1 cellular context compared by ENCODE assay signal in genomic region chr7:128879939-128880746, GRCh38.
TF ChIP-seq lines count a peak whose summit lies in the region.

No MANE protein-coding gene starts in this region.

TF ChIP-seq in GM23338, 12 proteins besides CTCF, POLR2A, EP300 and RAD21 (continued from another document):
- TF ChIP-seq ZNF462 (CRISPR knock-in tag; IDR thresholded peaks at IDR 0.05) = no peak
- TF ChIP-seq ZNF331 (CRISPR knock-in tag; IDR thresholded peaks at IDR 0.05; ENCODE audit: low read depth) = no peak
- no peak for TF ChIP-seq ETS1 (IDR thresholded peaks at IDR 0.05)
- TF ChIP-seq EZH2 (IDR thresholded peaks at IDR 0.05; ENCODE audit: low read depth, unreplicated experiment) = no peak
- TF ChIP-seq CREB1 (CRISPR knock-in tag; IDR thresholded peaks at IDR 0.05; ENCODE audit: low read depth) = no peak
- no peak for TF ChIP-seq ZNF114 (CRISPR knock-in tag; IDR thresholded peaks at IDR 0.05)
- no peak for TF ChIP-seq JUNB (IDR thresholded peaks at IDR 0.05; ENCODE audit: unreplicated experiment)
- TF ChIP-seq POLR2AphosphoS5 (IDR thresholded peaks at IDR 0.05; ENCODE audit: low read depth) = no peak
TF ChIP-seq in GM23338: peak in this region for 0.
